ENCODE assay signal across 10 cellular contexts in genomic region chr13:75368167-75368566, GRCh38.
A peak's percentile ranks its signal among the peaks of the same experiment; 100 is the strongest.
DNase-seq lines count a peak whose midpoint lies in the region; ATAC-seq and TF ChIP-seq lines count a peak whose summit lies in the region.
"Had no signal": no experiment of that assay in that cellular context is flagged by ENCODE, and none has a peak within 500 bp of the region (broad histone marks: within the 10 kb centered on the region; RNA-seq: fewer than 3 reads in every experiment).

No MANE protein-coding gene starts in this region.

- H3K4me3 Mint-ChIP-seq in Caco-2 (ENCODE audit: unreplicated experiment): no peak overlapping the region

- H4K20me1 ChIP-seq in osteoblast (ENCODE audit: insufficient read depth, low read length): no peaks in the 10 kb centered on the region

- peak overlapping the region; percentile 57 for H3K27ac ChIP-seq in osteoblast (ENCODE audit: low read depth, low read length)

- H3K4me1 ChIP-seq in Caco-2 (peaks cover 83% of the 10 kb centered on the region), osteoblast (ENCODE audit: insufficient read depth, low read length) (peaks cover 52% of the 10 kb centered on the region)

- no TSS peak for BruUV-seq in Caco-2 (replicated peaks; lab: Mats Ljungman, UMichigan)

- no peaks in the 10 kb centered on the region for H3K9me3 Mint-ChIP-seq in Caco-2 (ENCODE audit: unreplicated experiment)

- H3K9me3 ChIP-seq in Caco-2 (no peaks in the 10 kb centered on the region), osteoblast (ENCODE audit: low read depth, low read length) (no peaks in the 10 kb centered on the region)

- H3K36me3 ChIP-seq in Caco-2 (ENCODE audit: control insufficient read depth, insufficient read depth, low read length): no peaks in the 10 kb centered on the region
- no peaks in the 10 kb centered on the region for H3K36me3 ChIP-seq in osteoblast (ENCODE audit: insufficient read depth, low read length)

- H3K27me3 Mint-ChIP-seq in Caco-2 (ENCODE audit: insufficient read depth, unreplicated experiment): no peaks in the 10 kb centered on the region

- DNase-seq in Caco-2 (no peak), OCI-M1 (lab: John Stamatoyannopoulos, UW) (peak; percentile 28), fibroblast of mammary gland (ENCODE audit: low read depth) (peak; percentile 95), osteoblast (ENCODE audit: insufficient read length, low spot score, missing footprints) (no peak), NCI-H526 treated with DMSO at 0.1 percent for 48 hours (lab: John Stamatoyannopoulos, UW) (no peak), left colon (no peak)
- DNase-seq in stimulated activated CD4-positive, alpha-beta T cell treated with anti-CD3 and anti-CD28 coated beads, Interleukin-2, amount 100 ng/mL, for 48 hours: no peak
- DNase-seq: central memory CD4-positive, alpha-beta T cell; NCI-H1105 treated with DMSO at 0.1 percent for 48 hours had no signal

- peaks cover 26% of the 10 kb centered on the region for H3K36me3 Mint-ChIP-seq in Caco-2 (ENCODE audit: insufficient read depth, unreplicated experiment)

- peak overlapping the region; percentile 56 for H3K4me2 ChIP-seq in osteoblast (ENCODE audit: insufficient read depth, low read length)

- POLR2A ChIA-PET in Caco-2 (lab: Charles Lee): no interaction called here

- intact Hi-C loops in Caco-2 (cut with micrococcal nuclease; ENCODE audit: unreplicated experiment): no loop called here
- intact Hi-C loops in left colon (cut with DNase I, micrococcal nuclease): loop anchor here in 1 of 2 donors (10.0 kb wide), 1 partner anchor 177 kb away; the partner anchor contains the start of gene UCHL3

- peaks cover 46% of the 10 kb centered on the region for H3K4me1 Mint-ChIP-seq in Caco-2 (ENCODE audit: low read depth, unreplicated experiment)

- ATAC-seq in HG02763 (IDR thresholded peaks at IDR 0.05; ENCODE audit: unreplicated experiment) (no peak), left colon (no peak)

- peaks cover 27% of the 10 kb centered on the region for H3K79me2 ChIP-seq in osteoblast (ENCODE audit: insufficient read depth, low read length)

- TF ChIP-seq CTCF in Caco-2 (IDR thresholded peaks at IDR 0.05; ENCODE audit: insufficient read depth in 1 of 2, low read depth in 1 of 2, low read length in 1 of 2, severe bottlenecking in 1 of 2, unreplicated experiment in 1 of 2): no peak
- TF ChIP-seq CTCF in fibroblast of mammary gland (conservative IDR thresholded peaks at IDR 0.05; ENCODE audit: control insufficient read depth, insufficient read depth, low read depth, low read length): no peak
- no peak for TF ChIP-seq CTCF in osteoblast (IDR thresholded peaks at IDR 0.05; ENCODE audit: extremely low read depth, low read depth, low read length)

- CTCF ChIA-PET in Caco-2 (lab: Charles Lee): interaction anchor here (2.9 kb wide), 1 partner anchor 114 kb away, joined by 11 read pairs; the partner anchor contains the start of gene TBC1D4

- H3K4me3 ChIP-seq in Caco-2 (ENCODE audit: low read depth, low read length) (no peak overlapping the region), fibroblast of mammary gland (ENCODE audit: control insufficient read depth, low read depth, low read length) (no peak overlapping the region), osteoblast (ENCODE audit: insufficient read depth, low read length) (no peak overlapping the region)

- peak overlapping the region; percentile 74 for H3K27ac Mint-ChIP-seq in Caco-2 (ENCODE audit: unreplicated experiment)

- H3K27me3 ChIP-seq in Caco-2 (replicated peaks; ENCODE audit: control insufficient read depth, insufficient read depth, low read length) (no peaks in the 10 kb centered on the region; the same call in 1 of the 2 replicates), osteoblast (ENCODE audit: insufficient read depth, low read length) (no peaks in the 10 kb centered on the region)

- no peak overlapping the region for H2AFZ ChIP-seq in osteoblast (ENCODE audit: low read length)

Comparison
In these comparisons a context has a peak if more than half of its experiments do, and no peak if none do; other contexts are left out.
1. DNase-seq: peak in OCI-M1 (single experiment) and fibroblast of mammary gland (single experiment); none in Caco-2 (0 of 2), osteoblast (single experiment), NCI-H526 treated with DMSO at 0.1 percent for 48 hours (single experiment), left colon (0 of 2) and stimulated activated CD4-positive, alpha-beta T cell treated with anti-CD3 and anti-CD28 coated beads, Interleukin-2, amount 100 ng/mL, for 48 hours (0 of 2).